14 cellular contexts compared by ENCODE assay signal in genomic region chr9:95570646-95571045, GRCh38. TPM values are rescaled to one million over a fixed set of nuclear protein-coding genes. Genes with fewer than 3 reads are reported as not detected.
DNase-seq lines count a peak whose midpoint lies in the region; ATAC-seq, FAIRE-seq and TF ChIP-seq lines count a peak whose summit lies in the region.
"Had no signal": no experiment of that assay in that cellular context is flagged by ENCODE, and none has a peak within 500 bp of the region (broad histone marks: within the 10 kb centered on the region; RNA-seq: fewer than 3 reads in every experiment).

No MANE protein-coding gene starts in this region.

- no peaks in the 10 kb centered on the region for H3K9me3 ChIP-seq in HUES48 (ENCODE audit: control insufficient read depth, insufficient read depth, low read length)
- H3K9me3 ChIP-seq: suprapubic skin had no signal

- no peaks in the 10 kb centered on the region for H3K9me3 Mint-ChIP-seq in activated naive CD8-positive, alpha-beta T cell treated with anti-CD3 and anti-CD28 coated beads for 36 hours
- no peaks in the 10 kb centered on the region for H3K9me3 Mint-ChIP-seq in type B pancreatic cell
- H3K9me3 Mint-ChIP-seq: CD4-positive, alpha-beta memory T cell; naive thymus-derived CD8-positive, alpha-beta T cell had no signal

- peak overlapping the region; percentile 42 for H3K27ac ChIP-seq in HUES48 (ENCODE audit: low read depth, low read length)
- H3K27ac ChIP-seq: suprapubic skin, VCaP had no signal

- no peak overlapping the region for H3K27ac Mint-ChIP-seq in activated naive CD8-positive, alpha-beta T cell treated with anti-CD3 and anti-CD28 coated beads for 36 hours
- H3K27ac Mint-ChIP-seq in type B pancreatic cell = peak overlapping the region; percentile 37

- ATAC-seq in HG03025 (IDR thresholded peaks at IDR 0.05; ENCODE audit: low FRiP score, unreplicated experiment) = no peak
- ATAC-seq: naive thymus-derived CD8-positive, alpha-beta T cell had no signal

- H3K36me3 Mint-ChIP-seq in activated naive CD8-positive, alpha-beta T cell treated with anti-CD3 and anti-CD28 coated beads for 36 hours = no peaks in the 10 kb centered on the region
- H3K36me3 Mint-ChIP-seq in type B pancreatic cell = no peaks in the 10 kb centered on the region
- H3K36me3 Mint-ChIP-seq: CD4-positive, alpha-beta memory T cell; naive thymus-derived CD8-positive, alpha-beta T cell had no signal

- peaks cover 13% of the 10 kb centered on the region for H3K4me1 ChIP-seq in HUES48 (ENCODE audit: control insufficient read depth, insufficient read depth, low read length)

- peaks cover 17% of the 10 kb centered on the region for H3K27me3 Mint-ChIP-seq in activated naive CD8-positive, alpha-beta T cell treated with anti-CD3 and anti-CD28 coated beads for 36 hours
- peaks cover 25% of the 10 kb centered on the region for H3K27me3 Mint-ChIP-seq in type B pancreatic cell

- H3K36me3 ChIP-seq in HUES48 (ENCODE audit: control insufficient read depth, insufficient read depth, low read length) = no peaks in the 10 kb centered on the region
- H3K36me3 ChIP-seq: suprapubic skin had no signal

- peak; percentile 16 for DNase-seq in activated naive CD8-positive, alpha-beta T cell treated with anti-CD3 and anti-CD28 coated beads for 36 hours
- DNase-seq in iPS-NIHi7 (ENCODE audit: extremely low spot score) (peak; percentile 41), type B pancreatic cell (ENCODE audit: extremely low spot score, unreplicated experiment) (no peak), GM12892 (ENCODE audit: insufficient read length) (no peak), NCI-H128 (lab: John Stamatoyannopoulos, UW; ENCODE audit: unreplicated experiment) (no peak)
- DNase-seq: CD4-positive, alpha-beta memory T cell; GF-D8; naive thymus-derived CD8-positive, alpha-beta T cell; NCI-H2029 had no signal

- no peak for TF ChIP-seq POLR2A in GM12892 (IDR thresholded peaks at IDR 0.05; ENCODE audit: low read depth, low read length)

- H3K4me3 ChIP-seq in HUES48 (ENCODE audit: low read depth, low read length) = no peak overlapping the region

- peaks cover 11% of the 10 kb centered on the region for H3K4me1 Mint-ChIP-seq in activated naive CD8-positive, alpha-beta T cell treated with anti-CD3 and anti-CD28 coated beads for 36 hours
- peaks cover 24% of the 10 kb centered on the region for H3K4me1 Mint-ChIP-seq in type B pancreatic cell (ENCODE audit: unreplicated experiment)

- no peak overlapping the region for H3K9ac ChIP-seq in HUES48 (ENCODE audit: low read depth, low read length)

- TF ChIP-seq CTCF in type B pancreatic cell (conservative IDR thresholded peaks at IDR 0.05) = no peak

- no peak for FAIRE-seq in GM12892 (lab: Jason Lieb, UNC)
- FAIRE-seq: frontal cortex had no signal

- no peaks in the 10 kb centered on the region for H3K27me3 ChIP-seq in HUES48 (ENCODE audit: control insufficient read depth, insufficient read depth, low read length)

- no peak overlapping the region for H3K4me3 Mint-ChIP-seq in activated naive CD8-positive, alpha-beta T cell treated with anti-CD3 and anti-CD28 coated beads for 36 hours
- no peak overlapping the region for H3K4me3 Mint-ChIP-seq in type B pancreatic cell

RNA-seq across cellular contexts. Expression of gene PTCH1, which starts 53.9 kb away (rescaled TPM):
- 1 to 10 TPM; 4.8 to 6.1 TPM for total RNA-seq in activated naive CD8-positive, alpha-beta T cell treated with anti-CD3 and anti-CD28 coated beads for 36 hours
- 41.7 and 123 TPM in 2 replicates for total RNA-seq in type B pancreatic cell (ENCODE audit: low replicate concordance)
- polyA plus RNA-seq in GM12892 (2012; ENCODE audit: missing spikeins) = 4.6 TPM

Comparison
In these comparisons a context has a peak if more than half of its experiments do, and no peak if none do; other contexts are left out.
1. DNase-seq: peak in activated naive CD8-positive, alpha-beta T cell treated with anti-CD3 and anti-CD28 coated beads for 36 hours (single experiment) and iPS-NIHi7 (single experiment); none in type B pancreatic cell (single experiment), GM12892 (single experiment) and NCI-H128 (single experiment).